Comparison of ENCODE assay signal across 7 cellular contexts in genomic region chr4:87073187-87073569, GRCh38.
DNase-seq lines count a peak whose midpoint lies in the region; ATAC-seq and TF ChIP-seq lines count a peak whose summit lies in the region.

No MANE protein-coding gene starts in this region.

- peak overlapping the region; percentile 71 for H3K4me3 Mint-ChIP-seq in type B pancreatic cell

- H3K4me3 ChIP-seq in LNCaP clone FGC (ENCODE audit: low read depth, low read length) = peak overlapping the region; percentile 37

- H3K36me3 Mint-ChIP-seq in type B pancreatic cell = peaks cover 4% of the 10 kb centered on the region

- no peaks in the 10 kb centered on the region for H3K9me3 Mint-ChIP-seq in type B pancreatic cell

- peak overlapping the region; percentile 71 for H3K27ac Mint-ChIP-seq in type B pancreatic cell

- H3K27me3 Mint-ChIP-seq in type B pancreatic cell = no peaks in the 10 kb centered on the region

- TF ChIP-seq CTCF in LNCaP clone FGC (IDR thresholded peaks at IDR 0.05; ENCODE audit: control insufficient read depth, extremely low read depth, insufficient read depth) (no peak), type B pancreatic cell (conservative IDR thresholded peaks at IDR 0.05) (no peak)

- H3K4me1 Mint-ChIP-seq in type B pancreatic cell (ENCODE audit: unreplicated experiment) = peaks cover 52% of the 10 kb centered on the region

- ATAC-seq in GM18517 (IDR thresholded peaks at IDR 0.05; ENCODE audit: unreplicated experiment) (peak; percentile 33), GM21619 (IDR thresholded peaks at IDR 0.05; ENCODE audit: unreplicated experiment) (peak; percentile 42)

- no peak for DNase-seq in LNCaP clone FGC (ENCODE audit: low read depth)
- DNase-seq in epithelial cell of prostate (ENCODE audit: low read depth, low spot score) = no peak
- no peak for DNase-seq in type B pancreatic cell (ENCODE audit: extremely low spot score, unreplicated experiment)
- DNase-seq in amygdala (lab: John Stamatoyannopoulos, UW) = no peak
- no peak for DNase-seq in dermis blood vessel endothelial cell

- peak overlapping the region; percentile 34 for H3K27ac ChIP-seq in epithelial cell of prostate
